Comparison of ENCODE assay signal across 8 cellular contexts in the genomic region with DNA sequence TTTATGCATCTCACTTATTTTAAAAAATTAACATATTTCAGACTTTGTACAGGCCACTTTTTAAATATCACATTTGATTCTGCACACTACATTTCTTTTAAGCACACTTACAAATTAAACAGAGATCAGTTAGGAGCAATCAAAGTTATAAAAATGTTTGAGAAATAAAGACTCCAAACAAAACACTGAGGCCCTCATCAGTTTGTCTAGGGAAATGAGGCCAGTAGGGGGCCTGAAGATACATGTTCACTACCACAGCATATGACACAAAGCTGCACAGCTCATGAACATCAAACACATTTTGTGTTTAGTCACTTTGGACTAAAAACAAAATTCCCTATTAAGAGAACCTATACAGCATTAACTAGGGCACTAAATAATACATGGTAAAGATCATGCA.
A peak's percentile ranks its signal among the peaks of the same experiment; 100 is the strongest.
DNase-seq lines count a peak whose midpoint lies in the region; ATAC-seq, FAIRE-seq and TF ChIP-seq lines count a peak whose summit lies in the region.

No MANE protein-coding gene starts in this region.

- 0 out of 2 replicates have a peak, but pooled peaks cover 2% of the 10 kb centered on the region for H3K27me3 Mint-ChIP-seq in HFFc6 (ENCODE audit: insufficient read depth)
- no peaks in the 10 kb centered on the region for H3K27me3 Mint-ChIP-seq in T-helper 2 cell treated with Interferon-gamma antibody and Interleukin-4, amounts not matched to agents 5 μg/mL and 100 μg/mL, for 36 hours (ENCODE audit: low read depth)

- H3K9me3 ChIP-seq in adrenal gland (replicated peaks in 1 of 3), result no peaks in the 10 kb centered on the region

- peak overlapping the region; percentile 27; the same call in 1 of the 2 replicates for H3K27ac Mint-ChIP-seq in HFFc6
- H3K27ac Mint-ChIP-seq in T-helper 2 cell treated with Interferon-gamma antibody and Interleukin-4, amounts not matched to agents 5 μg/mL and 100 μg/mL, for 36 hours, result no peak overlapping the region

- no peak overlapping the region for H3K4me3 ChIP-seq in adrenal gland

- peaks cover 0 to 12% of the 10 kb centered on the region in 2 donors for H3K4me1 ChIP-seq in adrenal gland (replicated peaks in 1 of 2)

- H3K36me3 ChIP-seq in adrenal gland (replicated peaks in 1 of 2), result no peaks in the 10 kb centered on the region

- intact Hi-C loops in adrenal gland (cut with DNase I), result loop anchor here (10.0 kb wide), 1 partner anchor 193 kb away; no protein-coding TSS in a partner anchor

- no peak for TF ChIP-seq POLR2A in adrenal gland (IDR thresholded peaks at IDR 0.05)
- TF ChIP-seq POLR2A in GM12891 (IDR thresholded peaks at IDR 0.05; ENCODE audit: low read depth, low read length), result no peak

- peaks cover 60% of the 10 kb centered on the region for H3K4me1 Mint-ChIP-seq in HFFc6 (ENCODE audit: low read depth)
- no peaks in the 10 kb centered on the region for H3K4me1 Mint-ChIP-seq in T-helper 2 cell treated with Interferon-gamma antibody and Interleukin-4, amounts not matched to agents 5 μg/mL and 100 μg/mL, for 36 hours (ENCODE audit: low read depth)

- ATAC-seq in left lobe of liver (peak; percentile 75), HG03025 (IDR thresholded peaks at IDR 0.05; ENCODE audit: low FRiP score, unreplicated experiment) (no peak)

- H3K9me3 Mint-ChIP-seq in HFFc6, result no peaks in the 10 kb centered on the region
- no peaks in the 10 kb centered on the region for H3K9me3 Mint-ChIP-seq in T-helper 2 cell treated with Interferon-gamma antibody and Interleukin-4, amounts not matched to agents 5 μg/mL and 100 μg/mL, for 36 hours

- peak; percentile 61 for TF ChIP-seq CTCF in C4-2B (conservative IDR thresholded peaks at IDR 0.05)
- peak; percentile 83 for TF ChIP-seq CTCF in HFFc6 (IDR thresholded peaks at IDR 0.05)
- TF ChIP-seq CTCF in adrenal gland (IDR thresholded peaks at IDR 0.05), result peak in 5 of 6 experiments; percentile 34 to 59 (median 55)

- peaks cover 4% of the 10 kb centered on the region; the same call in 1 of the 2 replicates for H3K36me3 Mint-ChIP-seq in HFFc6 (ENCODE audit: low read depth)
- H3K36me3 Mint-ChIP-seq in T-helper 2 cell treated with Interferon-gamma antibody and Interleukin-4, amounts not matched to agents 5 μg/mL and 100 μg/mL, for 36 hours (ENCODE audit: low read depth), result peaks cover 1% of the 10 kb centered on the region

- H3K4me3 Mint-ChIP-seq in HFFc6, result no peak overlapping the region
- H3K4me3 Mint-ChIP-seq in T-helper 2 cell treated with Interferon-gamma antibody and Interleukin-4, amounts not matched to agents 5 μg/mL and 100 μg/mL, for 36 hours, result no peak overlapping the region

- DNase-seq in HFFc6 (peak; percentile 56), adrenal gland (peak in 6 of 7 donors; percentile 23 to 73 (median 38)), left lobe of liver (ENCODE audit: low spot score) (no peak), middle frontal gyrus (ENCODE audit: extremely low spot score, low spot score) (no peak), GM12891 (ENCODE audit: insufficient read length, low spot score) (no peak)
- no peak for DNase-seq in T-helper 2 cell treated with Interferon-gamma antibody and Interleukin-4, amounts not matched to agents 5 μg/mL and 100 μg/mL, for 36 hours (ENCODE audit: low spot score)

- no peaks in the 10 kb centered on the region for H3K27me3 ChIP-seq in adrenal gland

- FAIRE-seq in GM12891 (lab: Jason Lieb, UNC), result no peak

- H3K27ac ChIP-seq in C4-2B, result no peak overlapping the region
- H3K27ac ChIP-seq in adrenal gland, result no peak overlapping the region

TF ChIP-seq in GM12891, 5 proteins besides CTCF, POLR2A, EP300 and RAD21:
- TF ChIP-seq TAF1 (IDR thresholded peaks at IDR 0.05; ENCODE audit: low read depth, low read length) (no peak), SPI1 (IDR thresholded peaks at IDR 0.05; ENCODE audit: low read depth, low read length) (no peak), POLR2AphosphoS5 (IDR thresholded peaks at IDR 0.05; ENCODE audit: low read depth, low read length) (no peak), POU2F2 (IDR thresholded peaks at IDR 0.05; ENCODE audit: low read depth, low read length) (no peak), PAX5 (IDR thresholded peaks at IDR 0.05; ENCODE audit: insufficient read depth, low read length, severe bottlenecking) (no peak)

Comparison
In these comparisons a context has a peak if more than half of its experiments do, and no peak if none do; other contexts are left out.
1. DNase-seq: peak in HFFc6 (single experiment) and adrenal gland (6 of 7); none in left lobe of liver (single experiment), middle frontal gyrus (single experiment), T-helper 2 cell treated with Interferon-gamma antibody and Interleukin-4, amounts not matched to agents 5 μg/mL and 100 μg/mL, for 36 hours (single experiment) and GM12891 (single experiment).
2. Peak in every context shown above with its lines, with median percentiles within 50 percentile points of each other: CTCF ChIP-seq.